In the genomic region with DNA sequence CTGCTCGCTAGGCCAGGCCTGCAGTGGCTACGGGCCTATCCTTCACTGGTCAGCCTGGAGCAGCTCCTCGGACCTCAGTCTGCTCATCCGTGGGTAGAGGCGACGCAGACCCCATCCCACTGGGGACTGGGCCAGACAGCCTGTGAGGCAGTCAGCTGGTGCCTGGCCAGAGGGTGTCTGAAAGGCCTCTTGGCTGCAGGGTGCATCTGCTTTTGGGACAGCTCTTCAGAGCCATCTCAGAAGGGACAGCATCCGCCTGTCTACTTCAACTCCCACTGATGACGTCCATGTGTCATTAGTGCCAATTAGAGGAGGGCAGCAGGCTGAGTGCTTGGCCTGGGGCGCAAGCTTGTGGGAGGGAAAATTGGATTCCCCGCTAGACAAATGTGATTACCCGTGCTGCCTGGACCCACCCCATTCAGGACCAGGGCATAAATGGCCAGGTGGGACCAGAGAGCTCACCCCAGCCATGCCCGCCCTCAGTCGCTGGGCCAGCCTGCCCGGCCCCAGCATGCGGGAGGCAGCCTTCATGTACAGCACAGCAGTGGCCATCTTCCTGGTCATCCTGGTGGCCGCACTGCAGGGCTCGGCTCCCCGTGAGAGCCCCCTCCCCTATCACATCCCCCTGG, we compare ENCODE assay signal across 2 cellular contexts.
TF ChIP-seq lines count a peak whose summit lies in the region.

Gene DBH, plus strand, starts transcription at position 461 of the 629 bp plus-strand sequence. Its CDS starts 9 bp downstream, at position 470.

TF ChIP-seq in SK-N-SH, 30 proteins besides CTCF, POLR2A, EP300 and RAD21 (continues in another document):
- TF ChIP-seq NRF1 (IDR thresholded peaks at IDR 0.05; ENCODE audit: low read depth, low read length) (no peak), GATA2 (CRISPR knock-in tag; IDR thresholded peaks at IDR 0.05) (peak; percentile 82), RCOR1 (IDR thresholded peaks at IDR 0.05; ENCODE audit: low read length) (peak; percentile 89), TCF12 (IDR thresholded peaks at IDR 0.05) (peak; percentile 36; the same call in 1 of the 2 replicates), POLR2AphosphoS5 (IDR thresholded peaks at IDR 0.05; ENCODE audit: low read depth, low read length) (peak; percentile 43; the same call in 1 of the 2 replicates), USF1 (IDR thresholded peaks at IDR 0.05; ENCODE audit: borderline replicate concordance, low read depth) (no peak), EZH2phosphoT487 (IDR thresholded peaks at IDR 0.05; ENCODE audit: borderline replicate concordance, low read depth) (no peak), RXRA (IDR thresholded peaks at IDR 0.05; ENCODE audit: borderline replicate concordance, low read depth) (no peak), SIN3A (IDR thresholded peaks at IDR 0.05; ENCODE audit: borderline replicate concordance, low read depth, low read length) (no peak), MXI1 (IDR thresholded peaks at IDR 0.05; ENCODE audit: low read depth, low read length) (peak; percentile 93), FOXJ3 (CRISPR knock-in tag; IDR thresholded peaks at IDR 0.05) (peak; percentile 97), TAF1 (IDR thresholded peaks at IDR 0.05; ENCODE audit: borderline replicate concordance, low read depth, low read length) (no peak), TEAD4 (IDR thresholded peaks at IDR 0.05; ENCODE audit: borderline replicate concordance, insufficient read depth) (0 out of 2 replicates have a peak, but pooled peaks have one; percentile 41), MEF2A (IDR thresholded peaks at IDR 0.05; ENCODE audit: borderline replicate concordance, low read depth) (no peak), FOXM1 (IDR thresholded peaks at IDR 0.05; ENCODE audit: low read depth) (no peak), SMC3 (IDR thresholded peaks at IDR 0.05; ENCODE audit: low read depth, low read length) (peak; percentile 20; the same call in 1 of the 2 replicates), ZBTB33 (IDR thresholded peaks at IDR 0.05; ENCODE audit: borderline replicate concordance, low read depth) (no peak), YY1 (IDR thresholded peaks at IDR 0.05; ENCODE audit: low read depth) (no peak), GABPA (IDR thresholded peaks at IDR 0.05; ENCODE audit: low read depth) (no peak)
- TF ChIP-seq, protein P1, sequence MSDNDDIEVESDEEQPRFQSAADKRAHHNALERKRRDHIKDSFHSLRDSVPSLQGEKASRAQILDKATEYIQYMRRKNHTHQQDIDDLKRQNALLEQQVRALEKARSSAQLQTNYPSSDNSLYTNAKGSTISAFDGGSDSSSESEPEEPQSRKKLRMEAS (IDR thresholded peaks at IDR 0.05; ENCODE audit: low read depth) = no peak
- TF ChIP-seq, protein P2, sequence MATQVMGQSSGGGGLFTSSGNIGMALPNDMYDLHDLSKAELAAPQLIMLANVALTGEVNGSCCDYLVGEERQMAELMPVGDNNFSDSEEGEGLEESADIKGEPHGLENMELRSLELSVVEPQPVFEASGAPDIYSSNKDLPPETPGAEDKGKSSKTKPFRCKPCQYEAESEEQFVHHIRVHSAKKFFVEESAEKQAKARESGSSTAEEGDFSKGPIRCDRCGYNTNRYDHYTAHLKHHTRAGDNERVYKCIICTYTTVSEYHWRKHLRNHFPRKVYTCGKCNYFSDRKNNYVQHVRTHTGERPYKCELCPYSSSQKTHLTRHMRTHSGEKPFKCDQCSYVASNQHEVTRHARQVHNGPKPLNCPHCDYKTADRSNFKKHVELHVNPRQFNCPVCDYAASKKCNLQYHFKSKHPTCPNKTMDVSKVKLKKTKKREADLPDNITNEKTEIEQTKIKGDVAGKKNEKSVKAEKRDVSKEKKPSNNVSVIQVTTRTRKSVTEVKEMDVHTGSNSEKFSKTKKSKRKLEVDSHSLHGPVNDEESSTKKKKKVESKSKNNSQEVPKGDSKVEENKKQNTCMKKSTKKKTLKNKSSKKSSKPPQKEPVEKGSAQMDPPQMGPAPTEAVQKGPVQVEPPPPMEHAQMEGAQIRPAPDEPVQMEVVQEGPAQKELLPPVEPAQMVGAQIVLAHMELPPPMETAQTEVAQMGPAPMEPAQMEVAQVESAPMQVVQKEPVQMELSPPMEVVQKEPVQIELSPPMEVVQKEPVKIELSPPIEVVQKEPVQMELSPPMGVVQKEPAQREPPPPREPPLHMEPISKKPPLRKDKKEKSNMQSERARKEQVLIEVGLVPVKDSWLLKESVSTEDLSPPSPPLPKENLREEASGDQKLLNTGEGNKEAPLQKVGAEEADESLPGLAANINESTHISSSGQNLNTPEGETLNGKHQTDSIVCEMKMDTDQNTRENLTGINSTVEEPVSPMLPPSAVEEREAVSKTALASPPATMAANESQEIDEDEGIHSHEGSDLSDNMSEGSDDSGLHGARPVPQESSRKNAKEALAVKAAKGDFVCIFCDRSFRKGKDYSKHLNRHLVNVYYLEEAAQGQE (IDR thresholded peaks at IDR 0.05; ENCODE audit: low read depth, low read length) = no peak
- TF ChIP-seq, protein P3, sequence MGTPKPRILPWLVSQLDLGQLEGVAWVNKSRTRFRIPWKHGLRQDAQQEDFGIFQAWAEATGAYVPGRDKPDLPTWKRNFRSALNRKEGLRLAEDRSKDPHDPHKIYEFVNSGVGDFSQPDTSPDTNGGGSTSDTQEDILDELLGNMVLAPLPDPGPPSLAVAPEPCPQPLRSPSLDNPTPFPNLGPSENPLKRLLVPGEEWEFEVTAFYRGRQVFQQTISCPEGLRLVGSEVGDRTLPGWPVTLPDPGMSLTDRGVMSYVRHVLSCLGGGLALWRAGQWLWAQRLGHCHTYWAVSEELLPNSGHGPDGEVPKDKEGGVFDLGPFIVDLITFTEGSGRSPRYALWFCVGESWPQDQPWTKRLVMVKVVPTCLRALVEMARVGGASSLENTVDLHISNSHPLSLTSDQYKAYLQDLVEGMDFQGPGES (IDR thresholded peaks at IDR 0.05; ENCODE audit: low read depth, low read length) = no peak

TF ChIP-seq in H1, 55 proteins besides CTCF, POLR2A, EP300 and RAD21:
- TF ChIP-seq CBX5 (IDR thresholded peaks at IDR 0.05; ENCODE audit: low read depth, low read length) = no peak
- TF ChIP-seq BRCA1 (IDR thresholded peaks at IDR 0.05; ENCODE audit: low read depth, low read length) = no peak
- no peak for TF ChIP-seq PHF8 (conservative IDR thresholded peaks at IDR 0.05; ENCODE audit: low read depth, low read length)
- TF ChIP-seq SP4 (IDR thresholded peaks at IDR 0.05; ENCODE audit: low read length) = no peak
- TF ChIP-seq, protein P4, sequence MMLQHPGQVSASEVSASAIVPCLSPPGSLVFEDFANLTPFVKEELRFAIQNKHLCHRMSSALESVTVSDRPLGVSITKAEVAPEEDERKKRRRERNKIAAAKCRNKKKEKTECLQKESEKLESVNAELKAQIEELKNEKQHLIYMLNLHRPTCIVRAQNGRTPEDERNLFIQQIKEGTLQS (IDR thresholded peaks at IDR 0.05; ENCODE audit: insufficient read depth, low read depth, low read length) = no peak
- no peak for TF ChIP-seq SP1 (IDR thresholded peaks at IDR 0.05; ENCODE audit: low read depth, low read length)
